9 cellular contexts compared by ENCODE assay signal in genomic region chr6:132084811-132085509, GRCh38.
A peak's percentile ranks its signal among the peaks of the same experiment; 100 is the strongest.
DNase-seq lines count a peak whose midpoint lies in the region; ATAC-seq and TF ChIP-seq lines count a peak whose summit lies in the region.
"Had no signal": no experiment of that assay in that cellular context is flagged by ENCODE, and none has a peak within 500 bp of the region (broad histone marks: within the 10 kb centered on the region; RNA-seq: fewer than 3 reads in every experiment).

No MANE protein-coding gene starts in this region.

- ATAC-seq in GM18505 (IDR thresholded peaks at IDR 0.05; ENCODE audit: unreplicated experiment): peak; percentile 79
- ATAC-seq in HG03066 (IDR thresholded peaks at IDR 0.05; ENCODE audit: low read depth, unreplicated experiment): peak; percentile 63
- ATAC-seq in GM18873 (IDR thresholded peaks at IDR 0.05; ENCODE audit: low FRiP score, unreplicated experiment): no peak
- no peak for ATAC-seq in HG02678 (IDR thresholded peaks at IDR 0.05; ENCODE audit: unreplicated experiment)

- 19 to 41% (median 29%) methylated on average over 3 of the region's 3 CpGs for WGBS in ovary, 3 donors

- no peak overlapping the region for H3K27ac Mint-ChIP-seq in T-helper 2 cell treated with Interferon-gamma antibody and Interleukin-4, amounts not matched to agents 5 μg/mL and 100 μg/mL, for 36 hours

- no peak for TF ChIP-seq EP300 in ovary (IDR thresholded peaks at IDR 0.05)

- no peaks in the 10 kb centered on the region for H3K27me3 ChIP-seq in breast epithelium
- H3K27me3 ChIP-seq in ovary: no peaks in the 10 kb centered on the region

- no peak overlapping the region for H3K4me3 Mint-ChIP-seq in T-helper 2 cell treated with Interferon-gamma antibody and Interleukin-4, amounts not matched to agents 5 μg/mL and 100 μg/mL, for 36 hours
- H3K4me3 Mint-ChIP-seq: neural crest cell had no signal

- H3K27ac ChIP-seq in breast epithelium (peak overlapping the region; percentile 0 to 12), ovary (peak overlapping the region in 1 of 2 donors; percentile 36)

- H3K36me3 Mint-ChIP-seq in T-helper 2 cell treated with Interferon-gamma antibody and Interleukin-4, amounts not matched to agents 5 μg/mL and 100 μg/mL, for 36 hours (ENCODE audit: low read depth): no peaks in the 10 kb centered on the region

- H3K4me3 ChIP-seq in breast epithelium (no peak overlapping the region), ovary (peak overlapping the region; percentile 4)

- H3K4me1 Mint-ChIP-seq in T-helper 2 cell treated with Interferon-gamma antibody and Interleukin-4, amounts not matched to agents 5 μg/mL and 100 μg/mL, for 36 hours (ENCODE audit: low read depth): no peaks in the 10 kb centered on the region

- no peaks in the 10 kb centered on the region for H3K27me3 Mint-ChIP-seq in T-helper 2 cell treated with Interferon-gamma antibody and Interleukin-4, amounts not matched to agents 5 μg/mL and 100 μg/mL, for 36 hours (ENCODE audit: low read depth)

- DNase-seq in breast epithelium (ENCODE audit: low spot score in 2 of 2) (no peak), ovary (no peak), COR-L47 (lab: John Stamatoyannopoulos, UW) (no peak)
- no peak for DNase-seq in T-helper 2 cell treated with Interferon-gamma antibody and Interleukin-4, amounts not matched to agents 5 μg/mL and 100 μg/mL, for 36 hours (ENCODE audit: low spot score)

- H3K4me1 ChIP-seq in breast epithelium (no peaks in the 10 kb centered on the region), ovary (ENCODE audit: insufficient read depth) (no peaks in the 10 kb centered on the region)

- H3K9me3 ChIP-seq in breast epithelium (no peaks in the 10 kb centered on the region), ovary (no peaks in the 10 kb centered on the region)

- TF ChIP-seq POLR2A in GM18505 (IDR thresholded peaks at IDR 0.05; ENCODE audit: borderline replicate concordance, extremely low read depth, insufficient read depth, insufficient read length) (no peak), breast epithelium (IDR thresholded peaks at IDR 0.05) (no peak), ovary (IDR thresholded peaks at IDR 0.05) (no peak)

- H3K9me3 Mint-ChIP-seq in T-helper 2 cell treated with Interferon-gamma antibody and Interleukin-4, amounts not matched to agents 5 μg/mL and 100 μg/mL, for 36 hours: no peaks in the 10 kb centered on the region

- H3K36me3 ChIP-seq in breast epithelium (no peaks in the 10 kb centered on the region), ovary (no peaks in the 10 kb centered on the region)

- TF ChIP-seq CTCF in breast epithelium (IDR thresholded peaks at IDR 0.05) (no peak), ovary (IDR thresholded peaks at IDR 0.05) (no peak)

- intact Hi-C loops in breast epithelium (cut with DNase I; ENCODE audit: low total_unique reads) (no loop called here), ovary (cut with DNase I) (no loop called here)

Comparison
In these comparisons a context has a peak if more than half of its experiments do, and no peak if none do; other contexts are left out.
1. ATAC-seq: peak in GM18505 (single experiment) and HG03066 (single experiment); none in GM18873 (single experiment) and HG02678 (single experiment).